22 cellular contexts compared by ENCODE assay signal in the genomic region with DNA sequence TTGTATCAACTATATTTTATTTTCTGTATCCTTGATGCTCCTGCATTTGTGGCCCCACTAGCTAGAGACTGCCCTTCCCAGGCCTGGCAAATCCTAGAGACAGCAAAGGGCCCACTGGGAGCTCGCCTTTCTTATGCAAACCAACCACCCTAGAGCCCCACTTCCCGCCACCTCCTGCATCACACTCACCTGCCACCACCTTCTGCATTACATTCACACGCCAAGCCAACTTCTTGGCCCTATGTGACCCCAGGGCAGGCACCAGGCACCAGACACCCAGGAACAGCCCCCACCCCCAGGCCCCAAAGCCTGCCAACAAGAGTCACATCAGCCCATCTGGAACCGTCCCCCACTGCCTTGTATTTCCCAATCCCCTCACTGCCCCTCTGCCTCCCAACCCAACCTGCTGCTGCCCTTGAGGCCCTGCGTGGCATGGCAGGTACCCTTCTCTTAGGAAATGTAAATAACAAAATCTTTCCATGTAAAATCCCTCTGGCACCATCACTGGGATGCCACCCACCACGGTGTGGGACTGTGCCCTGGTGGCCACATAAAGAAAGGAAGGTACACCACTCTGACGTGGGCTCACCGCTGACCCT. TPM values are rescaled to one million over a fixed set of nuclear protein-coding genes. Genes with fewer than 3 reads are reported as not detected.
DNase-seq lines count a peak whose midpoint lies in the region; ATAC-seq and TF ChIP-seq lines count a peak whose summit lies in the region.
"Had no signal": no experiment of that assay in that cellular context is flagged by ENCODE, and none has a peak within 500 bp of the region (broad histone marks: within the 10 kb centered on the region; RNA-seq: fewer than 3 reads in every experiment).

No MANE protein-coding gene starts in this region.

- intact Hi-C loops in stomach (cut with DNase I; ENCODE audit: low total_unique reads): no loop called here

- H3K4me3 ChIP-seq in H7 (ENCODE audit: insufficient read depth, low read depth, low read length) (no peak overlapping the region), stomach (no peak overlapping the region)
- H3K4me3 ChIP-seq in CD8-positive, alpha-beta memory T cell (ENCODE audit: low read length): no peak overlapping the region
- H3K4me3 ChIP-seq: BLaER1 treated with 17β-estradiol and CSF1 and Interleukin-3, amounts not matched to agents 10 nM and 100 nM; GM12878; GM23248; HAP-1; K562 had no signal

- H3K27ac ChIP-seq in stomach: peak overlapping the region in 1 of 5 donors; percentile 43
- no peak overlapping the region for H3K27ac ChIP-seq in CD8-positive, alpha-beta memory T cell (ENCODE audit: low read depth, low read length)
- H3K27ac ChIP-seq: BLaER1 treated with 17β-estradiol and CSF1 and Interleukin-3, amounts not matched to agents 10 nM and 100 nM; GM23248 had no signal

- H3K36me3 ChIP-seq in H7 (replicated peaks; ENCODE audit: control insufficient read depth, insufficient read depth, low read length): no peaks in the 10 kb centered on the region
- no peaks in the 10 kb centered on the region for H3K36me3 ChIP-seq in stomach
- no peaks in the 10 kb centered on the region for H3K36me3 ChIP-seq in CD8-positive, alpha-beta memory T cell (ENCODE audit: insufficient read depth, low read length)
- H3K36me3 ChIP-seq: HAP-1 had no signal

- peaks cover 2 to 29% (median 3%) of the 10 kb centered on the region in 3 donors for H3K36me3 Mint-ChIP-seq in CD8-positive, alpha-beta memory T cell

- peaks cover 0 to 13% of the 10 kb centered on the region in 2 donors for H3K27me3 Mint-ChIP-seq in CD8-positive, alpha-beta memory T cell

- CTCF ChIA-PET in CD8-positive, alpha-beta memory T cell (lab: Charles Lee): no interaction called here

- no peak for ATAC-seq in activated CD4-positive, CD25-positive, alpha-beta regulatory T cell treated with anti-CD3 and anti-CD28 coated beads, Interleukin-2, amount 50 U/mL, for 24 hours
- ATAC-seq: CD8-positive, alpha-beta T cell; GM12878; K562 had no signal

- H3K27me3 ChIP-seq in H7 (ENCODE audit: control insufficient read depth, insufficient read depth, low read length): no peaks in the 10 kb centered on the region
- H3K27me3 ChIP-seq in stomach: no peaks in the 10 kb centered on the region
- no peaks in the 10 kb centered on the region for H3K27me3 ChIP-seq in CD8-positive, alpha-beta memory T cell (ENCODE audit: insufficient read depth, low read length, poor library complexity, severe bottlenecking)
- H3K27me3 ChIP-seq: BLaER1 treated with 17β-estradiol and CSF1 and Interleukin-3, amounts not matched to agents 10 nM and 100 nM had no signal

- TF ChIP-seq CTCF in stomach (IDR thresholded peaks at IDR 0.05): no peak

- peaks cover 21 to 42% (median 36%) of the 10 kb centered on the region in 5 donors for H3K9me3 Mint-ChIP-seq in CD8-positive, alpha-beta memory T cell

- no peaks in the 10 kb centered on the region for H3K4me1 Mint-ChIP-seq in CD8-positive, alpha-beta memory T cell
- H3K4me1 Mint-ChIP-seq: B cell had no signal

- peak; percentile 72 for DNase-seq in H7
- peak; percentile 26 for DNase-seq in ecto neural progenitor cell (ENCODE audit: low spot score)
- DNase-seq in iPS-NIHi7 (ENCODE audit: extremely low spot score): peak; percentile 31
- DNase-seq in stomach: peak; percentile 16
- no peak for DNase-seq in putamen (ENCODE audit: low spot score)
- no peak for DNase-seq in CD8-positive, alpha-beta memory T cell
- no peak for DNase-seq in AML-193 (lab: John Stamatoyannopoulos, UW)
- DNase-seq: 8988T; CD8-positive, alpha-beta T cell; COR-L47; DMS 273 treated with DMSO at 0.1 percent for 48 hours; DMS53; DND-41; EL; GM23248 had no signal

- WGBS in stomach, 5 donors: 89 to 97% (median 94%) methylated on average over 8 of the region's 8 CpGs

- peaks cover 0 to 18% (median 0%) of the 10 kb centered on the region in 4 donors for H3K4me1 ChIP-seq in stomach
- no peaks in the 10 kb centered on the region for H3K4me1 ChIP-seq in CD8-positive, alpha-beta memory T cell (ENCODE audit: insufficient read depth, low read length)
- H3K4me1 ChIP-seq: BLaER1 treated with 17β-estradiol and CSF1 and Interleukin-3, amounts not matched to agents 10 nM and 100 nM; HAP-1 had no signal

- H3K4me3 Mint-ChIP-seq in CD8-positive, alpha-beta memory T cell: no peak overlapping the region
- H3K4me3 Mint-ChIP-seq: B cell; CD8-positive, alpha-beta T cell had no signal

- no peak for TF ChIP-seq EP300 in stomach (IDR thresholded peaks at IDR 0.05)

- TF ChIP-seq POLR2A in stomach (IDR thresholded peaks at IDR 0.05): no peak

- peaks cover 11 to 32% (median 23%) of the 10 kb centered on the region in 4 donors for H3K9me3 ChIP-seq in stomach
- peaks cover 9% of the 10 kb centered on the region for H3K9me3 ChIP-seq in CD8-positive, alpha-beta memory T cell (ENCODE audit: low read length)

- no peak overlapping the region for H3K27ac Mint-ChIP-seq in CD8-positive, alpha-beta memory T cell
- H3K27ac Mint-ChIP-seq: B cell; CD8-positive, alpha-beta T cell had no signal

- POLR2A ChIA-PET in CD8-positive, alpha-beta memory T cell (lab: Charles Lee): no interaction called here

RNA-seq across cellular contexts. Expression of a gene that starts 22.0 kb away (rescaled TPM):
- total RNA-seq in H7 (2014; rRNA removed; shearing (Covaris generic)): 19.4 and 40.0 TPM in 2 replicates
- total RNA-seq in stomach: 10 to 100 TPM in 3 of 5 donors, 1 to 10 TPM in 2; 6.1 to 21.4 (median 15.6) TPM
- 10 to 100 TPM in 1 of 3 donors, 1 to 10 TPM in 2; 3.0 to 12.0 (median 7.6) TPM for polyA plus RNA-seq in stomach
- total RNA-seq in CD8-positive, alpha-beta memory T cell: not detected
- 2.0 TPM for polyA plus RNA-seq in CD8-positive, alpha-beta memory T cell
- total RNA-seq: HT-29 had no signal

Comparison
In these comparisons a context has a peak if more than half of its experiments do, and no peak if none do; other contexts are left out.
1. DNase-seq: peak in H7 (single experiment), ecto neural progenitor cell (single experiment), iPS-NIHi7 (single experiment) and stomach (single experiment); none in putamen (single experiment), CD8-positive, alpha-beta memory T cell (0 of 5) and AML-193 (0 of 2).
2. RNA of a gene that starts 22.0 kb away (total RNA-seq): 19.4 to 40.0 TPM in H7 and 6.1 to 21.4 TPM in stomach; not detected in CD8-positive, alpha-beta memory T cell; every median in the first group is over 4 times any median in the second.